3 cellular contexts compared by ENCODE assay signal in the genomic region with DNA sequence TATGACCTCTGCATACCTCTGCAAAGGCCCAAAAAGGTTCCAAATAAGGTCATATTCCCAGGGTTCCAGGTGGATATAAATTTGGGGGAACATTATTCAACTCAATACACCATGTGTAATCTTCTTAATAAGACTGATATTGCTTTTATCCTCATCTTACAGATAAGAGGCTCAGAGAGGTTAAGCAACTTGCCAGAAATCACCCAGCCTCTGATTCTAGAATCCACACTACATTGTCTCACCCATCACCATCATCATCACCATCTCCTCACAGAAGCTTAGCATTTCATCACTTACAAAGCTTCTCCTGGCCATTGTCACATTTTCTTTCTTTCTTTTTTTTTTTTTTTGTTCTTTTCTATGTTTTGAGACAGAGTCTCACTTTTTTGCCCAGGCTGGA.
TF ChIP-seq lines count a peak whose summit lies in the region.

No MANE protein-coding gene starts in this region.

TF ChIP-seq in A549, 52 proteins besides CTCF, POLR2A, EP300 and RAD21:
- TF ChIP-seq, protein P1, sequence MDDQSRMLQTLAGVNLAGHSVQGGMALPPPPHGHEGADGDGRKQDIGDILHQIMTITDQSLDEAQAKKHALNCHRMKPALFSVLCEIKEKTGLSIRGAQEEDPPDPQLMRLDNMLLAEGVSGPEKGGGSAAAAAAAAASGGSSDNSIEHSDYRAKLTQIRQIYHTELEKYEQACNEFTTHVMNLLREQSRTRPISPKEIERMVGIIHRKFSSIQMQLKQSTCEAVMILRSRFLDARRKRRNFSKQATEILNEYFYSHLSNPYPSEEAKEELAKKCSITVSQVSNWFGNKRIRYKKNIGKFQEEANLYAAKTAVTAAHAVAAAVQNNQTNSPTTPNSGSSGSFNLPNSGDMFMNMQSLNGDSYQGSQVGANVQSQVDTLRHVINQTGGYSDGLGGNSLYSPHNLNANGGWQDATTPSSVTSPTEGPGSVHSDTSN (IDR thresholded peaks at IDR 0.05) = no peak
- TF ChIP-seq ZFP36 (IDR thresholded peaks at IDR 0.05; ENCODE audit: borderline replicate concordance, partially characterized antibody) = peak; percentile 64
TF ChIP-seq in A549: peak in this region for 1.

TF ChIP-seq in HEK293, 187 proteins besides CTCF, POLR2A, EP300 and RAD21 (continued from another document):
- TF ChIP-seq ZNF76 (tag by site-specific recombination; IDR thresholded peaks at IDR 0.05; ENCODE audit: borderline replicate concordance, low read depth) (no peak), ZNF239 (tag by site-specific recombination; IDR thresholded peaks at IDR 0.05) (no peak), ZEB2 (tag by site-specific recombination; IDR thresholded peaks at IDR 0.05) (no peak), ZNF768 (tag by site-specific recombination; IDR thresholded peaks at IDR 0.05) (peak; percentile 84), KLF8 (tag by site-specific recombination; IDR thresholded peaks at IDR 0.05) (no peak)

TF ChIP-seq in K562, 482 proteins besides CTCF, POLR2A, EP300 and RAD21 (continued from another document):
- TF ChIP-seq ETS2 (tag; IDR thresholded peaks at IDR 0.05; ENCODE audit: borderline replicate concordance, poor library complexity, severe bottlenecking) = no peak
- TF ChIP-seq MTA3 (IDR thresholded peaks at IDR 0.05; ENCODE audit: borderline replicate concordance) = no peak
- TF ChIP-seq ZNF584 (CRISPR knock-in tag; IDR thresholded peaks at IDR 0.05; ENCODE audit: low read depth) = no peak
- TF ChIP-seq, protein P2, sequence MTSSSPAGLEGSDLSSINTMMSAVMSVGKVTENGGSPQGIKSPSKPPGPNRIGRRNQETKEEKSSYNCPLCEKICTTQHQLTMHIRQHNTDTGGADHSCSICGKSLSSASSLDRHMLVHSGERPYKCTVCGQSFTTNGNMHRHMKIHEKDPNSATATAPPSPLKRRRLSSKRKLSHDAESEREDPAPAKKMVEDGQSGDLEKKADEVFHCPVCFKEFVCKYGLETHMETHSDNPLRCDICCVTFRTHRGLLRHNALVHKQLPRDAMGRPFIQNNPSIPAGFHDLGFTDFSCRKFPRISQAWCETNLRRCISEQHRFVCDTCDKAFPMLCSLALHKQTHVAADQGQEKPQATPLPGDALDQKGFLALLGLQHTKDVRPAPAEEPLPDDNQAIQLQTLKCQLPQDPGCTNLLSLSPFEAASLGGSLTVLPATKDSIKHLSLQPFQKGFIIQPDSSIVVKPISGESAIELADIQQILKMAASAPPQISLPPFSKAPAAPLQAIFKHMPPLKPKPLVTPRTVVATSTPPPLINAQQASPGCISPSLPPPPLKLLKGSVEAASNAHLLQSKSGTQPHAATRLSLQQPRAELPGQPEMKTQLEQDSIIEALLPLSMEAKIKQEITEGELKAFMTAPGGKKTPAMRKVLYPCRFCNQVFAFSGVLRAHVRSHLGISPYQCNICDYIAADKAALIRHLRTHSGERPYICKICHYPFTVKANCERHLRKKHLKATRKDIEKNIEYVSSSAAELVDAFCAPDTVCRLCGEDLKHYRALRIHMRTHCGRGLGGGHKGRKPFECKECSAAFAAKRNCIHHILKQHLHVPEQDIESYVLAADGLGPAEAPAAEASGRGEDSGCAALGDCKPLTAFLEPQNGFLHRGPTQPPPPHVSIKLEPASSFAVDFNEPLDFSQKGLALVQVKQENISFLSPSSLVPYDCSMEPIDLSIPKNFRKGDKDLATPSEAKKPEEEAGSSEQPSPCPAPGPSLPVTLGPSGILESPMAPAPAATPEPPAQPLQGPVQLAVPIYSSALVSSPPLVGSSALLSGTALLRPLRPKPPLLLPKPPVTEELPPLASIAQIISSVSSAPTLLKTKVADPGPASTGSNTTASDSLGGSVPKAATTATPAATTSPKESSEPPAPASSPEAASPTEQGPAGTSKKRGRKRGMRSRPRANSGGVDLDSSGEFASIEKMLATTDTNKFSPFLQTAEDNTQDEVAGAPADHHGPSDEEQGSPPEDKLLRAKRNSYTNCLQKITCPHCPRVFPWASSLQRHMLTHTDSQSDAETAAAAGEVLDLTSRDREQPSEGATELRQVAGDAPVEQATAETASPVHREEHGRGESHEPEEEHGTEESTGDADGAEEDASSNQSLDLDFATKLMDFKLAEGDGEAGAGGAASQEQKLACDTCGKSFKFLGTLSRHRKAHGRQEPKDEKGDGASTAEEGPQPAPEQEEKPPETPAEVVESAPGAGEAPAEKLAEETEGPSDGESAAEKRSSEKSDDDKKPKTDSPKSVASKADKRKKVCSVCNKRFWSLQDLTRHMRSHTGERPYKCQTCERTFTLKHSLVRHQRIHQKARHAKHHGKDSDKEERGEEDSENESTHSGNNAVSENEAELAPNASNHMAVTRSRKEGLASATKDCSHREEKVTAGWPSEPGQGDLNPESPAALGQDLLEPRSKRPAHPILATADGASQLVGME (CRISPR knock-in tag; IDR thresholded peaks at IDR 0.05) = no peak
- TF ChIP-seq, protein P3, sequence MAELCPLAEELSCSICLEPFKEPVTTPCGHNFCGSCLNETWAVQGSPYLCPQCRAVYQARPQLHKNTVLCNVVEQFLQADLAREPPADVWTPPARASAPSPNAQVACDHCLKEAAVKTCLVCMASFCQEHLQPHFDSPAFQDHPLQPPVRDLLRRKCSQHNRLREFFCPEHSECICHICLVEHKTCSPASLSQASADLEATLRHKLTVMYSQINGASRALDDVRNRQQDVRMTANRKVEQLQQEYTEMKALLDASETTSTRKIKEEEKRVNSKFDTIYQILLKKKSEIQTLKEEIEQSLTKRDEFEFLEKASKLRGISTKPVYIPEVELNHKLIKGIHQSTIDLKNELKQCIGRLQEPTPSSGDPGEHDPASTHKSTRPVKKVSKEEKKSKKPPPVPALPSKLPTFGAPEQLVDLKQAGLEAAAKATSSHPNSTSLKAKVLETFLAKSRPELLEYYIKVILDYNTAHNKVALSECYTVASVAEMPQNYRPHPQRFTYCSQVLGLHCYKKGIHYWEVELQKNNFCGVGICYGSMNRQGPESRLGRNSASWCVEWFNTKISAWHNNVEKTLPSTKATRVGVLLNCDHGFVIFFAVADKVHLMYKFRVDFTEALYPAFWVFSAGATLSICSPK (IDR thresholded peaks at IDR 0.05; ENCODE audit: borderline replicate concordance) = no peak
- no peak for TF ChIP-seq ZNF431 (CRISPR knock-in tag; IDR thresholded peaks at IDR 0.05)
- TF ChIP-seq, protein P4, sequence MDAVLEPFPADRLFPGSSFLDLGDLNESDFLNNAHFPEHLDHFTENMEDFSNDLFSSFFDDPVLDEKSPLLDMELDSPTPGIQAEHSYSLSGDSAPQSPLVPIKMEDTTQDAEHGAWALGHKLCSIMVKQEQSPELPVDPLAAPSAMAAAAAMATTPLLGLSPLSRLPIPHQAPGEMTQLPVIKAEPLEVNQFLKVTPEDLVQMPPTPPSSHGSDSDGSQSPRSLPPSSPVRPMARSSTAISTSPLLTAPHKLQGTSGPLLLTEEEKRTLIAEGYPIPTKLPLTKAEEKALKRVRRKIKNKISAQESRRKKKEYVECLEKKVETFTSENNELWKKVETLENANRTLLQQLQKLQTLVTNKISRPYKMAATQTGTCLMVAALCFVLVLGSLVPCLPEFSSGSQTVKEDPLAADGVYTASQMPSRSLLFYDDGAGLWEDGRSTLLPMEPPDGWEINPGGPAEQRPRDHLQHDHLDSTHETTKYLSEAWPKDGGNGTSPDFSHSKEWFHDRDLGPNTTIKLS (IDR thresholded peaks at IDR 0.05; ENCODE audit: borderline replicate concordance, low read depth) = no peak
- TF ChIP-seq HMGN3 (IDR thresholded peaks at IDR 0.05; ENCODE audit: borderline replicate concordance, extremely low read depth, insufficient read length, low read depth, low read length) = no peak
- TF ChIP-seq ZKSCAN1 (IDR thresholded peaks at IDR 0.05; ENCODE audit: low read depth, low read length) = no peak
- TF ChIP-seq ZNF436 (CRISPR knock-in tag; IDR thresholded peaks at IDR 0.05) = no peak
- peak; percentile 62; the same call in 1 of the 2 replicates for TF ChIP-seq HDAC2 (IDR thresholded peaks at IDR 0.05)
- TF ChIP-seq BCOR (IDR thresholded peaks at IDR 0.05) = peak; percentile 92
- no peak for TF ChIP-seq ZNF384 (IDR thresholded peaks at IDR 0.05; ENCODE audit: low read depth, low read length)
- no peak for TF ChIP-seq SMARCE1 (IDR thresholded peaks at IDR 0.05)
- no peak for TF ChIP-seq RFX5 (IDR thresholded peaks at IDR 0.05; ENCODE audit: low read depth, low read length)
- TF ChIP-seq ZFP36 (IDR thresholded peaks at IDR 0.05; ENCODE audit: low read depth, low read length, partially characterized antibody) = peak; percentile 88
